ENCODE assay signal across 11 cellular contexts in genomic region chr4:99655315-99656081, GRCh38. TPM values are rescaled to one million over a fixed set of nuclear protein-coding genes. Genes with fewer than 3 reads are reported as not detected.
DNase-seq lines count a peak whose midpoint lies in the region; ATAC-seq, FAIRE-seq and TF ChIP-seq lines count a peak whose summit lies in the region.
"Had no signal": no experiment of that assay in that cellular context is flagged by ENCODE, and none has a peak within 500 bp of the region (broad histone marks: within the 10 kb centered on the region; RNA-seq: fewer than 3 reads in every experiment).

No MANE protein-coding gene starts in this region.

- FAIRE-seq in RCC 7860 (lab: Jason Lieb, UNC) = no peak

- in situ Hi-C loops in GM13977 (cut with MboI; ENCODE audit: low pct_unique_long_range_greater_than_20kb, low sequenced_read_pairs, unreplicated experiment) = no loop called here

- DNase-seq in COLO668 (lab: John Stamatoyannopoulos, UW; ENCODE audit: unreplicated experiment) (peak; percentile 64), NCI-H2081 (lab: John Stamatoyannopoulos, UW) (peak; percentile 48 to 82), cardiac fibroblast (ENCODE audit: low read depth in 2 of 2) (peak; percentile 23 to 27), lung microvascular endothelial cell (ENCODE audit: low read depth in 2 of 2) (peak; percentile 7 to 15), RCC 7860 (ENCODE audit: low spot score) (no peak), GM13977 (ENCODE audit: low spot score) (no peak)
- DNase-seq: dermis blood vessel endothelial cell, upper lobe of right lung had no signal

- ATAC-seq in HG03442 (IDR thresholded peaks at IDR 0.05; ENCODE audit: unreplicated experiment) (no peak), HG02678 (IDR thresholded peaks at IDR 0.05; ENCODE audit: unreplicated experiment) (no peak)
- ATAC-seq: upper lobe of right lung had no signal

- TF ChIP-seq CTCF in cardiac fibroblast (IDR thresholded peaks at IDR 0.05; ENCODE audit: low read depth, low read length) (no peak), GM13977 (IDR thresholded peaks at IDR 0.05; ENCODE audit: extremely low read depth, insufficient read depth, missing control alignments) (no peak)

- H3K4me3 ChIP-seq in cardiac fibroblast (replicated peaks in 1 of 2; ENCODE audit: low read depth in 2 of 2, low read length in 2 of 2) = no peak overlapping the region
- H3K4me3 ChIP-seq: upper lobe of right lung had no signal

RNA-seq across cellular contexts. Expression of gene C4orf54, which starts 2.1 kb away (rescaled TPM):
- total RNA-seq in lung microvascular endothelial cell = under 0.01 TPM in 1 of 2 replicates, not detected in the other
- total RNA-seq: activated CD8-positive, alpha-beta memory T cell treated with anti-CD3 and anti-CD28 coated beads for 36 hours; upper lobe of right lung had no signal

Comparison
In these comparisons a context has a peak if more than half of its experiments do, and no peak if none do; other contexts are left out.
1. DNase-seq: peak in COLO668 (single experiment), NCI-H2081 (2 of 2), cardiac fibroblast (2 of 2) and lung microvascular endothelial cell (2 of 2); none in RCC 7860 (single experiment) and GM13977 (single experiment).